9 cellular contexts compared by ENCODE assay signal in the genomic region with DNA sequence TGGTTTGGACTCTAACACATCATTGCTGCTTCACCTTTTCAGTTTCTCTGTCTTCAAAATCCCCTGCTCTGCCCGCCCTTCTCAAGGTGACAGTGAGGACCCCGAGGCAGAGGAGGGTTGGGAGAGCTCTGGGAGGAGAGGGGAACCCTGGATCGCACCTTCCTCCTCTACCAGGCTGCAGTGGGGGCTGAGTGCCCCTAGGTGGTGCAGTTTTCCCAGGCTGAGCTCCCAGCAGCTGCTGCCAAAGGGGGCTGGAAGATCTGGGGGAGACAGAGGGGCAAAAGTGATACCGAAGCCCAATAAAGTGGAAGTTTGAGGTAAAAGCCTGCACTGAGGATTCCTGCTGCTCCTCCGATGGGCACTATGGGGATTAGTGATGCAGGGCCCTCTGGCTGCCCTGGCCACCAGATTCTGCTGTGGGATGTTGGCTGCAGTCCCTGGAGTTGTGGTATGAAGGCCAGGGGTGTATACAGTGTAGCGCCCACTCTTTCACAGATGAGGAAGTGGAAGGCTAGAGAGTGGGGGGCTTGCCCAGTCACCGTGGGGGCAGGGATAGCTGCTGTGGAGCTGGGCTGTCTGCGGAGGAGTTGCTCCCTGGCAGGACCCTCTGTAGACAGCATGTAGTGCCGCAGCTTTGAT. TPM values are rescaled to one million over a fixed set of nuclear protein-coding genes. Genes with fewer than 3 reads are reported as not detected.
DNase-seq lines count a peak whose midpoint lies in the region; FAIRE-seq and TF ChIP-seq lines count a peak whose summit lies in the region.
"Had no signal": no experiment of that assay in that cellular context is flagged by ENCODE, and none has a peak within 500 bp of the region (broad histone marks: within the 10 kb centered on the region; RNA-seq: fewer than 3 reads in every experiment).

No MANE protein-coding gene starts in this region.

- CTCF ChIA-PET in A673 (lab: Charles Lee): interaction anchor here (0.7 to 1.8 kb wide), 6 partner anchors 27 to 150 kb away, joined by 3 to 19 read pairs (median 4); no protein-coding TSS in a partner anchor

- intact Hi-C loops in A673 (cut with micrococcal nuclease; ENCODE audit: unreplicated experiment): loop anchor here (2.0 to 5.0 kb wide), 2 partner anchors 134 to 150 kb away; no protein-coding TSS in a partner anchor
- intact Hi-C loops in activated T-helper 1 cell treated with anti-CD3 and anti-CD28 coated beads, Interleukin-12 subunit alpha, Interleukin-12 subunit beta, Interleukin-2, Interleukin-4 antibody, amounts not matched to agents 30 ng/mL and 10 ng/mL and 1 ng/mL, durations not matched to agents 14 hours and 24 hours and 36 hours (cut with micrococcal nuclease): loop anchor here (1.0 to 5.0 kb wide), 2 partner anchors 135 to 150 kb away; no protein-coding TSS in a partner anchor

- no peak overlapping the region for H3K4me3 Mint-ChIP-seq in activated T-helper 1 cell treated with anti-CD3 and anti-CD28 coated beads, Interleukin-12 subunit alpha, Interleukin-12 subunit beta, Interleukin-2, Interleukin-4 antibody, amounts not matched to agents 30 ng/mL and 10 ng/mL and 1 ng/mL, durations not matched to agents 14 hours and 24 hours and 36 hours
- H3K4me3 Mint-ChIP-seq: central memory CD8-positive, alpha-beta T cell had no signal

- peak; percentile 56 for DNase-seq in A673 (ENCODE audit: low spot score)
- peak; percentile 88 for DNase-seq in NCI-H748 treated with DMSO at 0.1 percent for 48 hours (lab: John Stamatoyannopoulos, UW)
- peak; percentile 72 for DNase-seq in adipocyte (ENCODE audit: low read depth)
- peak; percentile 78 for DNase-seq in iPS-NIHi11 (ENCODE audit: low spot score)
- peak; percentile 19 for DNase-seq in stimulated activated CD4-positive, alpha-beta T cell treated with anti-CD3 and anti-CD28 coated beads, Interleukin-4, amount 100 ng/mL, for 1 hour
- DNase-seq in activated T-helper 1 cell treated with anti-CD3 and anti-CD28 coated beads, Interleukin-12 subunit alpha, Interleukin-12 subunit beta, Interleukin-2, Interleukin-4 antibody, amounts not matched to agents 30 ng/mL and 10 ng/mL and 1 ng/mL, durations not matched to agents 14 hours and 24 hours and 36 hours (ENCODE audit: low spot score): no peak
- no peak for DNase-seq in RCC 7860 (ENCODE audit: low spot score)

- H3K27me3 ChIP-seq in A673 (replicated peaks; ENCODE audit: insufficient read depth, low read depth, low read length, poor library complexity) (no peaks in the 10 kb centered on the region), adipocyte (replicated peaks; ENCODE audit: control insufficient read depth, insufficient read depth, low read length) (peaks cover 62% of the 10 kb centered on the region)

- no peak overlapping the region for H3K27ac ChIP-seq in A673 (ENCODE audit: low read depth, low read length, poor library complexity, severe bottlenecking)

- no peak for FAIRE-seq in RCC 7860 (lab: Jason Lieb, UNC)

- H3K9me3 ChIP-seq in A673 (ENCODE audit: low read depth, low read length, poor library complexity, severe bottlenecking): no peaks in the 10 kb centered on the region
- H3K9me3 ChIP-seq in adipocyte (ENCODE audit: control insufficient read depth, low read length): no peaks in the 10 kb centered on the region

- H3K27ac Mint-ChIP-seq in activated T-helper 1 cell treated with anti-CD3 and anti-CD28 coated beads, Interleukin-12 subunit alpha, Interleukin-12 subunit beta, Interleukin-2, Interleukin-4 antibody, amounts not matched to agents 30 ng/mL and 10 ng/mL and 1 ng/mL, durations not matched to agents 14 hours and 24 hours and 36 hours: no peak overlapping the region

- no peaks in the 10 kb centered on the region for H3K9me3 Mint-ChIP-seq in activated T-helper 1 cell treated with anti-CD3 and anti-CD28 coated beads, Interleukin-12 subunit alpha, Interleukin-12 subunit beta, Interleukin-2, Interleukin-4 antibody, amounts not matched to agents 30 ng/mL and 10 ng/mL and 1 ng/mL, durations not matched to agents 14 hours and 24 hours and 36 hours
- H3K9me3 Mint-ChIP-seq: central memory CD8-positive, alpha-beta T cell had no signal

- peak; percentile 90 for TF ChIP-seq CTCF in A673 (conservative IDR thresholded peaks at IDR 0.05; ENCODE audit: low read depth, low read length)
- TF ChIP-seq CTCF in GM12872 (IDR thresholded peaks at IDR 0.05; ENCODE audit: insufficient read depth, low read depth, low read length): peak; percentile 96

- no peak overlapping the region for H3K9ac ChIP-seq in adipocyte (ENCODE audit: low read length)

- H3K4me1 Mint-ChIP-seq in activated T-helper 1 cell treated with anti-CD3 and anti-CD28 coated beads, Interleukin-12 subunit alpha, Interleukin-12 subunit beta, Interleukin-2, Interleukin-4 antibody, amounts not matched to agents 30 ng/mL and 10 ng/mL and 1 ng/mL, durations not matched to agents 14 hours and 24 hours and 36 hours (ENCODE audit: low read depth): no peaks in the 10 kb centered on the region

- H3K4me3 ChIP-seq in A673 (ENCODE audit: low read depth, low read length, poor library complexity, severe bottlenecking) (no peak overlapping the region), adipocyte (ENCODE audit: low read length) (no peak overlapping the region)

- H3K27me3 Mint-ChIP-seq in activated T-helper 1 cell treated with anti-CD3 and anti-CD28 coated beads, Interleukin-12 subunit alpha, Interleukin-12 subunit beta, Interleukin-2, Interleukin-4 antibody, amounts not matched to agents 30 ng/mL and 10 ng/mL and 1 ng/mL, durations not matched to agents 14 hours and 24 hours and 36 hours (ENCODE audit: insufficient read depth): peaks cover 16% of the 10 kb centered on the region

- H3K36me3 Mint-ChIP-seq in activated T-helper 1 cell treated with anti-CD3 and anti-CD28 coated beads, Interleukin-12 subunit alpha, Interleukin-12 subunit beta, Interleukin-2, Interleukin-4 antibody, amounts not matched to agents 30 ng/mL and 10 ng/mL and 1 ng/mL, durations not matched to agents 14 hours and 24 hours and 36 hours (ENCODE audit: low read depth): no peaks in the 10 kb centered on the region

- no TSS peak for BruUV-seq in A673 (replicated peaks; lab: Mats Ljungman, UMichigan)

- no peaks in the 10 kb centered on the region for H3K4me1 ChIP-seq in A673 (ENCODE audit: insufficient read depth, low read length, poor library complexity, severe bottlenecking)
- no peaks in the 10 kb centered on the region for H3K4me1 ChIP-seq in adipocyte (ENCODE audit: control insufficient read depth, insufficient read depth, low read length)

- POLR2A ChIA-PET in A673 (lab: Charles Lee; ENCODE audit: low non-redundant PET): no interaction called here

- H3K36me3 ChIP-seq in A673 (ENCODE audit: insufficient read depth, low read length, poor library complexity, severe bottlenecking) (no peaks in the 10 kb centered on the region), adipocyte (ENCODE audit: control insufficient read depth, insufficient read depth, low read length, severe bottlenecking) (no peaks in the 10 kb centered on the region)

RNA-seq across cellular contexts. Expression of a gene that starts 40.7 kb away (rescaled TPM):
- 30.4 and 37.8 TPM in 2 replicates for total RNA-seq in A673 (2021)
- 16.0 and 18.5 TPM in 2 replicates for total RNA-seq in activated T-helper 1 cell treated with anti-CD3 and anti-CD28 coated beads, Interleukin-12 subunit alpha, Interleukin-12 subunit beta, Interleukin-2, Interleukin-4 antibody, amounts not matched to agents 30 ng/mL and 10 ng/mL and 1 ng/mL, durations not matched to agents 14 hours and 24 hours and 36 hours

Comparison
In these comparisons a context has a peak if more than half of its experiments do, and no peak if none do; other contexts are left out.
1. DNase-seq: peak in A673 (single experiment), NCI-H748 treated with DMSO at 0.1 percent for 48 hours (single experiment), adipocyte (single experiment), iPS-NIHi11 (single experiment) and stimulated activated CD4-positive, alpha-beta T cell treated with anti-CD3 and anti-CD28 coated beads, Interleukin-4, amount 100 ng/mL, for 1 hour (single experiment); none in activated T-helper 1 cell treated with anti-CD3 and anti-CD28 coated beads, Interleukin-12 subunit alpha, Interleukin-12 subunit beta, Interleukin-2, Interleukin-4 antibody, amounts not matched to agents 30 ng/mL and 10 ng/mL and 1 ng/mL, durations not matched to agents 14 hours and 24 hours and 36 hours (single experiment) and RCC 7860 (single experiment).